ENCODE assay signal across 20 cellular contexts in genomic region chr2:62576276-62576939, GRCh38.
A peak's percentile ranks its signal among the peaks of the same experiment; 100 is the strongest.
DNase-seq lines count a peak whose midpoint lies in the region; ATAC-seq and TF ChIP-seq lines count a peak whose summit lies in the region.
"Had no signal": no experiment of that assay in that cellular context is flagged by ENCODE, and none has a peak within 500 bp of the region (broad histone marks: within the 10 kb centered on the region; RNA-seq: fewer than 3 reads in every experiment).

No MANE protein-coding gene starts in this region.

- H3K4me1 ChIP-seq in RWPE2 (ENCODE audit: insufficient read depth, poor library complexity, severe bottlenecking) (peaks cover 24% of the 10 kb centered on the region), A673 (ENCODE audit: insufficient read depth, low read length, poor library complexity, severe bottlenecking) (no peaks in the 10 kb centered on the region)
- H3K4me1 ChIP-seq: gastrocnemius medialis, upper lobe of right lung had no signal

- H3K9me3 ChIP-seq in RWPE2 (ENCODE audit: severe bottlenecking) = no peaks in the 10 kb centered on the region
- no peaks in the 10 kb centered on the region for H3K9me3 ChIP-seq in A673 (ENCODE audit: low read depth, low read length, poor library complexity, severe bottlenecking)
- H3K9me3 ChIP-seq: gastrocnemius medialis, upper lobe of right lung had no signal

- in situ Hi-C loops in Caki2 (cut with HindIII; ENCODE audit: low pct_unique_long_range_greater_than_20kb, low sequenced_read_pairs) = no loop called here

- H3K36me3 ChIP-seq in RWPE2 (ENCODE audit: low read depth) = no peaks in the 10 kb centered on the region
- H3K36me3 ChIP-seq in A673 (ENCODE audit: insufficient read depth, low read length, poor library complexity, severe bottlenecking) = no peaks in the 10 kb centered on the region
- H3K36me3 ChIP-seq: cardiac muscle cell, gastrocnemius medialis, upper lobe of right lung had no signal

- TF ChIP-seq CTCF in RWPE2 (IDR thresholded peaks at IDR 0.05; ENCODE audit: poor library complexity, severe bottlenecking) = no peak
- no peak for TF ChIP-seq CTCF in fibroblast of villous mesenchyme (IDR thresholded peaks at IDR 0.05; ENCODE audit: insufficient read depth, low read depth, low read length)
- no peak for TF ChIP-seq CTCF in A673 (conservative IDR thresholded peaks at IDR 0.05; ENCODE audit: low read depth, low read length)

- intact Hi-C loops in A673 (cut with micrococcal nuclease; ENCODE audit: unreplicated experiment) = no loop called here

- no peak for ATAC-seq in RWPE2 (ENCODE audit: low read depth)
- ATAC-seq in HG03175 (IDR thresholded peaks at IDR 0.05; ENCODE audit: unreplicated experiment) = no peak
- ATAC-seq: gastrocnemius medialis; stimulated activated naive CD8-positive, alpha-beta T cell treated with anti-CD3 and anti-CD28 coated beads, Interleukin-15, amount 100 ng/mL, for 72 hours; upper lobe of right lung had no signal

- no TSS peak for BruUV-seq in A673 (replicated peaks; lab: Mats Ljungman, UMichigan)

- DNase-seq in Caki2 (ENCODE audit: low read depth) (peak; percentile 22), RWPE2 (ENCODE audit: low spot score) (no peak), fibroblast of villous mesenchyme (ENCODE audit: low read depth) (peak; percentile 62), renal cortical epithelial cell (ENCODE audit: low read depth) (peak; percentile 32), NAMALWA (ENCODE audit: low spot score) (no peak), A673 (ENCODE audit: low spot score) (no peak), NCI-H345 (lab: John Stamatoyannopoulos, UW) (no peak)
- DNase-seq: activated CD4-positive, CD25-positive, alpha-beta regulatory T cell treated with anti-CD3 and anti-CD28 coated beads, Interleukin-2, amount 50 U/mL, for 72 hours; activated T-cell treated with anti-CD3 and anti-CD28 coated beads, Interleukin-2, amount 50 U/mL, for 24 hours; gastrocnemius medialis; hypothalamus; islet precursor cell; NCI-H1417 treated with DMSO at 0.1 percent for 48 hours; NCI-H510A treated with DMSO at 0.1 percent for 48 hours; nucleus accumbens; stimulated activated naive CD8-positive, alpha-beta T cell treated with anti-CD3 and anti-CD28 coated beads, Interleukin-15, amount 100 ng/mL, for 72 hours; SW 1271; upper lobe of right lung had no signal

- CTCF ChIA-PET in A673 (lab: Charles Lee) = no interaction called here

- POLR2A ChIA-PET in A673 (lab: Charles Lee; ENCODE audit: low non-redundant PET) = no interaction called here

- H3K27ac ChIP-seq in RWPE2 (ENCODE audit: poor library complexity, severe bottlenecking) (peak overlapping the region; percentile 100), A673 (ENCODE audit: low read depth, low read length, poor library complexity, severe bottlenecking) (no peak overlapping the region)
- H3K27ac ChIP-seq: cardiac muscle cell, gastrocnemius medialis, upper lobe of right lung had no signal

- no peaks in the 10 kb centered on the region for H3K27me3 ChIP-seq in RWPE2 (ENCODE audit: insufficient read depth, poor library complexity, severe bottlenecking)
- peaks cover 12% of the 10 kb centered on the region for H3K27me3 ChIP-seq in A673 (replicated peaks; ENCODE audit: insufficient read depth, low read depth, low read length, poor library complexity)
- H3K27me3 ChIP-seq: upper lobe of right lung had no signal

- H3K4me3 ChIP-seq in RWPE2 (ENCODE audit: severe bottlenecking) (no peak overlapping the region), fibroblast of villous mesenchyme (ENCODE audit: low read depth, low read length) (no peak overlapping the region), A673 (ENCODE audit: low read depth, low read length, poor library complexity, severe bottlenecking) (no peak overlapping the region)
- H3K4me3 ChIP-seq: cardiac muscle cell, gastrocnemius medialis, upper lobe of right lung had no signal

Comparison
In these comparisons a context has a peak if more than half of its experiments do, and no peak if none do; other contexts are left out.
1. DNase-seq: peak in Caki2 (single experiment), fibroblast of villous mesenchyme (single experiment) and renal cortical epithelial cell (single experiment); none in RWPE2 (single experiment), NAMALWA (single experiment), A673 (single experiment) and NCI-H345 (single experiment).